Comparison of ENCODE assay signal across 1 cellular context in the genomic region with DNA sequence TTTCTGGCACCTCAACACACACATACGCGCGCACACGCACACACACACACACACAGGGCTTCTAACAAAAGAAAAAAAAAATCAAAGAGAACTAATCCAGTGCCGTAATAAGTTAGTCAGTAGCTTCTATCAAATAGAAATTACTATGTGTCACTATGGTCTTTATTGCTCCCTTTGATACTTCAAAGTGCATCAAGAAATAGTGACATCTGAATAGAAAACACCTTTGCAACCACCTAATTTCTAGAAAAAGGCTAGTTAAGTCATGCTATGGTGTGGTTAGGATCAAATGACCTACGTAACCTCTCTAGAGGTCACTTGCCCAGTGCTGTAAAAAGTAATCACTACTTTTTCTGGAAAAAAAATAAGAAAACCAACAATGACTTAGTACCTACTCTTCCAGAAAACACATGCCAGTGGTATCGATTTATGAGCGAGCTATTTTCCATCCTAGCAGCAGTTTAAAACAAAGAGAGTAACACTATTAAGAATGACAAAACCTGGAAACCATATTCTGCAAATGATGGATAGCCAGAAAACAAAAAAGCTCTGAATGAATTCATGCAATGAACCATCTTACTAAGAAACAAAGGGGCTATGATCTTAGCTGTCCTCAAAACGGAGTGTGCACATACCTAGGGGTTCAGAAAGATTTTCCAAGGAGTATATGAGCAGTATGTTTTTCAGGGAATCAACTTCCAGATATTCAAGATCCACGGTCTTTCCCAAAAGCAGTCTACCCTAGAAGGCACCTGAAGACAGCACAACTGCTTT.
A peak's percentile ranks its signal among the peaks of the same experiment; 100 is the strongest.
TF ChIP-seq lines count a peak whose summit lies in the region.

No MANE protein-coding gene starts in this region.

TF ChIP-seq in GM12878, 131 proteins besides CTCF, POLR2A, EP300 and RAD21:
- TF ChIP-seq PAX8 (IDR thresholded peaks at IDR 0.05) (no peak), RUNX3 (IDR thresholded peaks at IDR 0.05; ENCODE audit: low read length) (peak; percentile 37; the same call in 1 of the 2 replicates), BRCA1 (IDR thresholded peaks at IDR 0.05; ENCODE audit: low read depth, low read length) (no peak), KAT2A (conservative IDR thresholded peaks at IDR 0.05; ENCODE audit: control insufficient read depth, low read depth, low read length) (no peak)
